ENCODE assay signal across 1 cellular context in the genomic region with DNA sequence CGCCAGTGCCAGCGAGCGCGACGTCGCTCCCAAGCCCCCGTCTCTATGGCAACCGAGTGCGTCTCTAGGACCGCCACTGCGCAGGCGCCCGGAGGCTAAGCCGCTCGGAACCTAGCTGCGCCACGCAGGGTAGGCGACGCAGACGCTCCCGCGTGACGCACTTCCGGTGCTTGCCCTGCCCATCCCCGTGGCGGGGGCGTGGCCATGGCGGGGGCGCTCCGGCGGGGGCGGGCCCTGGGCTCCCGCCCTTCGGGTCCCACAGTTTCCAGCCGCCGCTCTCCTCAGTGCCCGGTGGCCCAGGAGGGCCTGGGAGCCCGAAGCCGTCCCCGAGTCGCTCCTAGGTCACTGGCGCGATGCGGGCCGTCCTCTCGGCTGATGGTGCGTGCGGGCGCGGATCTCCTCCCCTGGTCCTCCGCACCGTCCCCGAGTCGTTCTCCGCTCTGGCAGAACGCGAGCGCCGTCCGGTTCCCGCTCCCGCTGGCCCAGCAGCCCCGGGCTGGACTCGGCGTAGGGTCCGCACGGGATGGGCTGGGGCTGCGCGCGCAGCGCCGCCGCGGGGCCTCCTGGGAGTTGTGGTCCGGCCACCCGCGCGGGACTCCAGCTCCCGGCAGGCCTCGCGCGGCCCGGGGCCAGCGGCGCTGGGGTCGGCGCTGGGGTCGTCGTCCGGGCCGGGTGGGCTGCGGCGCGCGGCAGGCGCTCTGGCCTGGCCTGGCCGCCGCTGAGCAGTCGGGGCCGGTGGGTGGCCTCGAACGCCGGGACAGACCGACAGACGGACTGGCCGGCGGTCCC.
TF ChIP-seq lines count a peak whose summit lies in the region.

A gene (plus strand): TSS at position 245 of the 789 bp plus-strand sequence. CDS start 7,953 bp downstream, outside the sequence.

TF ChIP-seq in HEK293, 187 proteins besides CTCF, POLR2A, EP300 and RAD21 (continued from another document and continues in another):
- TF ChIP-seq, protein P1, sequence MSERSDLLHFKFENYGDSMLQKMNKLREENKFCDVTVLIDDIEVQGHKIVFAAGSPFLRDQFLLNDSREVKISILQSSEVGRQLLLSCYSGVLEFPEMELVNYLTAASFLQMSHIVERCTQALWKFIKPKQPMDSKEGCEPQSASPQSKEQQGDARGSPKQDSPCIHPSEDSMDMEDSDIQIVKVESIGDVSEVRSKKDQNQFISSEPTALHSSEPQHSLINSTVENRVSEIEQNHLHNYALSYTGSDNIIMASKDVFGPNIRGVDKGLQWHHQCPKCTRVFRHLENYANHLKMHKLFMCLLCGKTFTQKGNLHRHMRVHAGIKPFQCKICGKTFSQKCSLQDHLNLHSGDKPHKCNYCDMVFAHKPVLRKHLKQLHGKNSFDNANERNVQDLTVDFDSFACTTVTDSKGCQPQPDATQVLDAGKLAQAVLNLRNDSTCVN (tag by site-specific recombination; optimal IDR thresholded peaks at IDR 0.05) = peak; percentile 94
- TF ChIP-seq, protein P2, sequence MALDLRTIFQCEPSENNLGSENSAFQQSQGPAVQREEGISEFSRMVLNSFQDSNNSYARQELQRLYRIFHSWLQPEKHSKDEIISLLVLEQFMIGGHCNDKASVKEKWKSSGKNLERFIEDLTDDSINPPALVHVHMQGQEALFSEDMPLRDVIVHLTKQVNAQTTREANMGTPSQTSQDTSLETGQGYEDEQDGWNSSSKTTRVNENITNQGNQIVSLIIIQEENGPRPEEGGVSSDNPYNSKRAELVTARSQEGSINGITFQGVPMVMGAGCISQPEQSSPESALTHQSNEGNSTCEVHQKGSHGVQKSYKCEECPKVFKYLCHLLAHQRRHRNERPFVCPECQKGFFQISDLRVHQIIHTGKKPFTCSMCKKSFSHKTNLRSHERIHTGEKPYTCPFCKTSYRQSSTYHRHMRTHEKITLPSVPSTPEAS (tag by site-specific recombination; IDR thresholded peaks at IDR 0.05) = no peak
- TF ChIP-seq ZFP69B (tag by site-specific recombination; IDR thresholded peaks at IDR 0.05) (peak; percentile 95), ZNF658 (tag by site-specific recombination; IDR thresholded peaks at IDR 0.05) (no peak), SP7 (tag by site-specific recombination; IDR thresholded peaks at IDR 0.05) (peak; percentile 88), ZSCAN16 (tag by site-specific recombination; IDR thresholded peaks at IDR 0.05) (0 out of 2 replicates have a peak, but pooled peaks have one; percentile 42), IKZF3 (tag by site-specific recombination; IDR thresholded peaks at IDR 0.05) (peak; percentile 55; the same call in 1 of the 2 replicates), ZBTB17 (tag by site-specific recombination; IDR thresholded peaks at IDR 0.05) (no peak), ZNF404 (tag by site-specific recombination; IDR thresholded peaks at IDR 0.05) (no peak), ZBTB7A (tag by site-specific recombination; IDR thresholded peaks at IDR 0.05; ENCODE audit: low read depth) (peak; percentile 94), ZNF521 (tag by site-specific recombination; IDR thresholded peaks at IDR 0.05) (no peak), ZEB2 (tag by site-specific recombination; IDR thresholded peaks at IDR 0.05) (peak; percentile 99), SP3 (tag by site-specific recombination; IDR thresholded peaks at IDR 0.05) (peak; percentile 85), ZNF140 (tag by site-specific recombination; IDR thresholded peaks at IDR 0.05) (no peak), ZNF585B (tag by site-specific recombination; IDR thresholded peaks at IDR 0.05) (no peak; the same call in 1 of the 2 replicates), ZFHX2 (tag by site-specific recombination; conservative IDR thresholded peaks at IDR 0.05) (peak; percentile 93), ZNF157 (tag by site-specific recombination; IDR thresholded peaks at IDR 0.05) (no peak), PRDM1 (tag by site-specific recombination; IDR thresholded peaks at IDR 0.05) (no peak), ZNF529 (tag by site-specific recombination; IDR thresholded peaks at IDR 0.05; ENCODE audit: insufficient replicate concordance) (no peak), ZBTB1 (tag by site-specific recombination; IDR thresholded peaks at IDR 0.05) (0 out of 2 replicates have a peak, but pooled peaks have one; percentile 31), ZNF221 (tag by site-specific recombination; IDR thresholded peaks at IDR 0.05; ENCODE audit: borderline replicate concordance) (no peak), ZNF558 (tag by site-specific recombination; IDR thresholded peaks at IDR 0.05) (no peak), KLF7 (tag by site-specific recombination; IDR thresholded peaks at IDR 0.05; ENCODE audit: borderline replicate concordance) (peak; percentile 79; the same call in 1 of the 2 replicates), ZSCAN23 (tag by site-specific recombination; IDR thresholded peaks at IDR 0.05) (peak; percentile 62; the same call in 1 of the 2 replicates), ZNF792 (tag by site-specific recombination; IDR thresholded peaks at IDR 0.05) (no peak), RBAK (tag by site-specific recombination; IDR thresholded peaks at IDR 0.05) (no peak), ZXDB (tag by site-specific recombination; IDR thresholded peaks at IDR 0.05) (peak; percentile 92), SALL2 (tag by site-specific recombination; IDR thresholded peaks at IDR 0.05; ENCODE audit: borderline replicate concordance) (no peak), ZNF155 (tag by site-specific recombination; IDR thresholded peaks at IDR 0.05) (no peak), SCRT2 (tag by site-specific recombination; IDR thresholded peaks at IDR 0.05) (no peak), KLF9 (tag by site-specific recombination; IDR thresholded peaks at IDR 0.05; ENCODE audit: low read depth) (peak; percentile 99)
- TF ChIP-seq, protein P3, sequence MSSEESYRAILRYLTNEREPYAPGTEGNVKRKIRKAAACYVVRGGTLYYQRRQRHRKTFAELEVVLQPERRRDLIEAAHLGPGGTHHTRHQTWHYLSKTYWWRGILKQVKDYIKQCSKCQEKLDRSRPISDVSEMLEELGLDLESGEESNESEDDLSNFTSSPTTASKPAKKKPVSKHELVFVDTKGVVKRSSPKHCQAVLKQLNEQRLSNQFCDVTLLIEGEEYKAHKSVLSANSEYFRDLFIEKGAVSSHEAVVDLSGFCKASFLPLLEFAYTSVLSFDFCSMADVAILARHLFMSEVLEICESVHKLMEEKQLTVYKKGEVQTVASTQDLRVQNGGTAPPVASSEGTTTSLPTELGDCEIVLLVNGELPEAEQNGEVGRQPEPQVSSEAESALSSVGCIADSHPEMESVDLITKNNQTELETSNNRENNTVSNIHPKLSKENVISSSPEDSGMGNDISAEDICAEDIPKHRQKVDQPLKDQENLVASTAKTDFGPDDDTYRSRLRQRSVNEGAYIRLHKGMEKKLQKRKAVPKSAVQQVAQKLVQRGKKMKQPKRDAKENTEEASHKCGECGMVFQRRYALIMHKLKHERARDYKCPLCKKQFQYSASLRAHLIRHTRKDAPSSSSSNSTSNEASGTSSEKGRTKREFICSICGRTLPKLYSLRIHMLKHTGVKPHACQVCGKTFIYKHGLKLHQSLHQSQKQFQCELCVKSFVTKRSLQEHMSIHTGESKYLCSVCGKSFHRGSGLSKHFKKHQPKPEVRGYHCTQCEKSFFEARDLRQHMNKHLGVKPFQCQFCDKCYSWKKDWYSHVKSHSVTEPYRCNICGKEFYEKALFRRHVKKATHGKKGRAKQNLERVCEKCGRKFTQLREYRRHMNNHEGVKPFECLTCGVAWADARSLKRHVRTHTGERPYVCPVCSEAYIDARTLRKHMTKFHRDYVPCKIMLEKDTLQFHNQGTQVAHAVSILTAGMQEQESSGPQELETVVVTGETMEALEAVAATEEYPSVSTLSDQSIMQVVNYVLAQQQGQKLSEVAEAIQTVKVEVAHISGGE (tag by site-specific recombination; conservative IDR thresholded peaks at IDR 0.05; ENCODE audit: low read depth) = peak; percentile 83
- TF ChIP-seq, protein P4, sequence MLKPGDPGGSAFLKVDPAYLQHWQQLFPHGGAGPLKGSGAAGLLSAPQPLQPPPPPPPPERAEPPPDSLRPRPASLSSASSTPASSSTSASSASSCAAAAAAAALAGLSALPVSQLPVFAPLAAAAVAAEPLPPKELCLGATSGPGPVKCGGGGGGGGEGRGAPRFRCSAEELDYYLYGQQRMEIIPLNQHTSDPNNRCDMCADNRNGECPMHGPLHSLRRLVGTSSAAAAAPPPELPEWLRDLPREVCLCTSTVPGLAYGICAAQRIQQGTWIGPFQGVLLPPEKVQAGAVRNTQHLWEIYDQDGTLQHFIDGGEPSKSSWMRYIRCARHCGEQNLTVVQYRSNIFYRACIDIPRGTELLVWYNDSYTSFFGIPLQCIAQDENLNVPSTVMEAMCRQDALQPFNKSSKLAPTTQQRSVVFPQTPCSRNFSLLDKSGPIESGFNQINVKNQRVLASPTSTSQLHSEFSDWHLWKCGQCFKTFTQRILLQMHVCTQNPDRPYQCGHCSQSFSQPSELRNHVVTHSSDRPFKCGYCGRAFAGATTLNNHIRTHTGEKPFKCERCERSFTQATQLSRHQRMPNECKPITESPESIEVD (tag by site-specific recombination; IDR thresholded peaks at IDR 0.05) = no peak
- TF ChIP-seq, protein P5, sequence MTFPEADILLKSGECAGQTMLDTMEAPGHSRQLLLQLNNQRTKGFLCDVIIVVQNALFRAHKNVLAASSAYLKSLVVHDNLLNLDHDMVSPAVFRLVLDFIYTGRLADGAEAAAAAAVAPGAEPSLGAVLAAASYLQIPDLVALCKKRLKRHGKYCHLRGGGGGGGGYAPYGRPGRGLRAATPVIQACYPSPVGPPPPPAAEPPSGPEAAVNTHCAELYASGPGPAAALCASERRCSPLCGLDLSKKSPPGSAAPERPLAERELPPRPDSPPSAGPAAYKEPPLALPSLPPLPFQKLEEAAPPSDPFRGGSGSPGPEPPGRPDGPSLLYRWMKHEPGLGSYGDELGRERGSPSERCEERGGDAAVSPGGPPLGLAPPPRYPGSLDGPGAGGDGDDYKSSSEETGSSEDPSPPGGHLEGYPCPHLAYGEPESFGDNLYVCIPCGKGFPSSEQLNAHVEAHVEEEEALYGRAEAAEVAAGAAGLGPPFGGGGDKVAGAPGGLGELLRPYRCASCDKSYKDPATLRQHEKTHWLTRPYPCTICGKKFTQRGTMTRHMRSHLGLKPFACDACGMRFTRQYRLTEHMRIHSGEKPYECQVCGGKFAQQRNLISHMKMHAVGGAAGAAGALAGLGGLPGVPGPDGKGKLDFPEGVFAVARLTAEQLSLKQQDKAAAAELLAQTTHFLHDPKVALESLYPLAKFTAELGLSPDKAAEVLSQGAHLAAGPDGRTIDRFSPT (tag by site-specific recombination; IDR thresholded peaks at IDR 0.05) = 0 out of 2 replicates have a peak, but pooled peaks have one; percentile 35
- TF ChIP-seq, protein P6, sequence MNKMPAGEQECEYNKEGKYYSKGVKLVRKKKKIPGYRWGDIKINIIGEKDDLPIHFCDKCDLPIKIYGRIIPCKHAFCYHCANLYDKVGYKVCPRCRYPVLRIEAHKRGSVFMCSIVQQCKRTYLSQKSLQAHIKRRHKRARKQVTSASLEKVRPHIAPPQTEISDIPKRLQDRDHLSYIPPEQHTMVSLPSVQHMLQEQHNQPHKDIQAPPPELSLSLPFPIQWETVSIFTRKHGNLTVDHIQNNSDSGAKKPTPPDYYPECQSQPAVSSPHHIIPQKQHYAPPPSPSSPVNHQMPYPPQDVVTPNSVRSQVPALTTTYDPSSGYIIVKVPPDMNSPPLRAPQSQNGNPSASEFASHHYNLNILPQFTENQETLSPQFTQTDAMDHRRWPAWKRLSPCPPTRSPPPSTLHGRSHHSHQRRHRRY (tag by site-specific recombination; IDR thresholded peaks at IDR 0.05) = no peak
- TF ChIP-seq, protein P7, sequence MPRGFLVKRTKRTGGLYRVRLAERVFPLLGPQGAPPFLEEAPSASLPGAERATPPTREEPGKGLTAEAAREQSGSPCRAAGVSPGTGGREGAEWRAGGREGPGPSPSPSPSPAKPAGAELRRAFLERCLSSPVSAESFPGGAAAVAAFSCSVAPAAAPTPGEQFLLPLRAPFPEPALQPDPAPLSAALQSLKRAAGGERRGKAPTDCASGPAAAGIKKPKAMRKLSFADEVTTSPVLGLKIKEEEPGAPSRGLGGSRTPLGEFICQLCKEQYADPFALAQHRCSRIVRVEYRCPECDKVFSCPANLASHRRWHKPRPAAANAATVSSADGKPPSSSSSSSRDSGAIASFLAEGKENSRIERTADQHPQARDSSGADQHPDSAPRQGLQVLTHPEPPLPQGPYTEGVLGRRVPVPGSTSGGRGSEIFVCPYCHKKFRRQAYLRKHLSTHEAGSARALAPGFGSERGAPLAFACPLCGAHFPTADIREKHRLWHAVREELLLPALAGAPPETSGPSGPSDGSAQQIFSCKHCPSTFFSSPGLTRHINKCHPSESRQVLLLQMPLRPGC (tag by site-specific recombination; IDR thresholded peaks at IDR 0.05) = peak; percentile 45; the same call in 1 of the 2 replicates
- TF ChIP-seq, protein P8, sequence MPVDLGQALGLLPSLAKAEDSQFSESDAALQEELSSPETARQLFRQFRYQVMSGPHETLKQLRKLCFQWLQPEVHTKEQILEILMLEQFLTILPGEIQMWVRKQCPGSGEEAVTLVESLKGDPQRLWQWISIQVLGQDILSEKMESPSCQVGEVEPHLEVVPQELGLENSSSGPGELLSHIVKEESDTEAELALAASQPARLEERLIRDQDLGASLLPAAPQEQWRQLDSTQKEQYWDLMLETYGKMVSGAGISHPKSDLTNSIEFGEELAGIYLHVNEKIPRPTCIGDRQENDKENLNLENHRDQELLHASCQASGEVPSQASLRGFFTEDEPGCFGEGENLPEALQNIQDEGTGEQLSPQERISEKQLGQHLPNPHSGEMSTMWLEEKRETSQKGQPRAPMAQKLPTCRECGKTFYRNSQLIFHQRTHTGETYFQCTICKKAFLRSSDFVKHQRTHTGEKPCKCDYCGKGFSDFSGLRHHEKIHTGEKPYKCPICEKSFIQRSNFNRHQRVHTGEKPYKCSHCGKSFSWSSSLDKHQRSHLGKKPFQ (tag by site-specific recombination; IDR thresholded peaks at IDR 0.05) = no peak
- TF ChIP-seq, protein P9, sequence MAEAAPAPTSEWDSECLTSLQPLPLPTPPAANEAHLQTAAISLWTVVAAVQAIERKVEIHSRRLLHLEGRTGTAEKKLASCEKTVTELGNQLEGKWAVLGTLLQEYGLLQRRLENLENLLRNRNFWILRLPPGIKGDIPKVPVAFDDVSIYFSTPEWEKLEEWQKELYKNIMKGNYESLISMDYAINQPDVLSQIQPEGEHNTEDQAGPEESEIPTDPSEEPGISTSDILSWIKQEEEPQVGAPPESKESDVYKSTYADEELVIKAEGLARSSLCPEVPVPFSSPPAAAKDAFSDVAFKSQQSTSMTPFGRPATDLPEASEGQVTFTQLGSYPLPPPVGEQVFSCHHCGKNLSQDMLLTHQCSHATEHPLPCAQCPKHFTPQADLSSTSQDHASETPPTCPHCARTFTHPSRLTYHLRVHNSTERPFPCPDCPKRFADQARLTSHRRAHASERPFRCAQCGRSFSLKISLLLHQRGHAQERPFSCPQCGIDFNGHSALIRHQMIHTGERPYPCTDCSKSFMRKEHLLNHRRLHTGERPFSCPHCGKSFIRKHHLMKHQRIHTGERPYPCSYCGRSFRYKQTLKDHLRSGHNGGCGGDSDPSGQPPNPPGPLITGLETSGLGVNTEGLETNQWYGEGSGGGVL (tag by site-specific recombination; IDR thresholded peaks at IDR 0.05) = peak; percentile 21; the same call in 1 of the 2 replicates
- TF ChIP-seq, protein P10, sequence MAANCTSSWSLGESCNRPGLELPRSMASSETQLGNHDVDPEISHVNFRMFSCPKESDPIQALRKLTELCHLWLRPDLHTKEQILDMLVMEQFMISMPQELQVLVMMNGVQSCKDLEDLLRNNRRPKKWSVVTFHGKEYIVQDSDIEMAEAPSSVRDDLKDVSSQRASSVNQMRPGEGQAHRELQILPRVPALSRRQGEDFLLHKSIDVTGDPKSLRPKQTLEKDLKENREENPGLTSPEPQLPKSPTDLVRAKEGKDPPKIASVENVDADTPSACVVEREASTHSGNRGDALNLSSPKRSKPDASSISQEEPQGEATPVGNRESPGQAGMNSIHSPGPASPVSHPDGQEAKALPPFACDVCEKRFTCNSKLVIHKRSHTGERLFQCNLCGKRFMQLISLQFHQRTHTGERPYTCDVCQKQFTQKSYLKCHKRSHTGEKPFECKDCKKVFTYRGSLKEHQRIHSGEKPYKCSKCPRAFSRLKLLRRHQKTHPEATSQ (tag by site-specific recombination; IDR thresholded peaks at IDR 0.05) = peak; percentile 97
